14 cellular contexts compared by ENCODE assay signal in the genomic region with DNA sequence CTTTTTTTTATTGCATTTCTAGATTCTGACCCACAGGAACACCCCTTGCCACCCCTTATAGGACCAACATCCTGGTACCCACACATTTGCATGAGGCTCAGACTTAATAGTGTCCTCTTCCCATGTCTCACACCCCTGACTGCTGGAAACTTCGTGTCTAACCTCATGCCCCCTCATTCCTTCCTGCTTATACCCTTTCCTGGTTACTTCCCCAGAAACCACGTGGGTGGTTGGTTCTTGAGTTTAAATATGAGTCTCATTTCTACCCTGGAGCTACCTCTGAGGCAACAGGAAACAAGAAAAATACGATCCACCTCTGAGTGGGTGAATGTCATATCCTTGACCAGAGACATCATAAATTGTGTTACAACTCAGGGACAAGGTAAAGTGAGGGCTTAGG. TPM values are rescaled to one million over a fixed set of nuclear protein-coding genes. Genes with fewer than 3 reads are reported as not detected.
DNase-seq lines count a peak whose midpoint lies in the region; ATAC-seq lines count a peak whose summit lies in the region.
"Had no signal": no experiment of that assay in that cellular context is flagged by ENCODE, and none has a peak within 500 bp of the region (broad histone marks: within the 10 kb centered on the region; RNA-seq: fewer than 3 reads in every experiment).

No MANE protein-coding gene starts in this region.

- H3K9me3 Mint-ChIP-seq in activated CD8-positive, alpha-beta T cell treated with anti-CD3 and anti-CD28 coated beads, Interleukin-2, amount 10 ng/mL, durations not matched to agents 7 days and 5 days (ENCODE audit: insufficient read depth) = no peaks in the 10 kb centered on the region

- no peaks in the 10 kb centered on the region for H3K36me3 Mint-ChIP-seq in activated CD8-positive, alpha-beta T cell treated with anti-CD3 and anti-CD28 coated beads, Interleukin-2, amount 10 ng/mL, durations not matched to agents 7 days and 5 days (ENCODE audit: low read depth)

- POLR2A ChIA-PET in activated CD8-positive, alpha-beta T cell treated with anti-CD3 and anti-CD28 coated beads, Interleukin-2, amount 10 ng/mL, durations not matched to agents 7 days and 5 days (lab: Charles Lee) = no interaction called here

- CTCF ChIA-PET in activated CD8-positive, alpha-beta T cell treated with anti-CD3 and anti-CD28 coated beads, Interleukin-2, amount 10 ng/mL, durations not matched to agents 7 days and 5 days (lab: Charles Lee) = interaction anchor here (1.1 to 2.4 kb wide), 5 partner anchors 8 to 855 kb away, joined by 3 to 8 read pairs (median 6); no protein-coding TSS in a partner anchor

- peak; percentile 39 for DNase-seq in stimulated activated CD4-positive, alpha-beta T cell treated with anti-CD3 and anti-CD28 coated beads, Interleukin-15, amount 100 ng/mL, for 24 hours
- DNase-seq in stimulated activated CD4-positive, alpha-beta T cell treated with anti-CD3 and anti-CD28 coated beads, Interleukin-2, amount 100 ng/mL, for 48 hours = no peak
- peak; percentile 32 for DNase-seq in activated CD8-positive, alpha-beta T cell treated with anti-CD3 and anti-CD28 coated beads, Interleukin-2, amount 10 ng/mL, durations not matched to agents 7 days and 5 days
- peak; percentile 3 for DNase-seq in iris pigment epithelial cell (ENCODE audit: low read depth)
- DNase-seq in NCI-H446 (lab: John Stamatoyannopoulos, UW) = no peak
- no peak for DNase-seq in cerebellar nuclear complex (lab: John Stamatoyannopoulos, UW)
- DNase-seq: amygdala, hippocampal formation, NCI-H1930 had no signal

- H3K27ac Mint-ChIP-seq in activated CD8-positive, alpha-beta T cell treated with anti-CD3 and anti-CD28 coated beads, Interleukin-2, amount 10 ng/mL, durations not matched to agents 7 days and 5 days = peak overlapping the region; percentile 85

- peaks cover 36% of the 10 kb centered on the region for H3K4me1 Mint-ChIP-seq in activated CD8-positive, alpha-beta T cell treated with anti-CD3 and anti-CD28 coated beads, Interleukin-2, amount 10 ng/mL, durations not matched to agents 7 days and 5 days (ENCODE audit: low read depth)

- peak; percentile 20 for ATAC-seq in activated CD8-positive, alpha-beta T cell treated with anti-CD3 and anti-CD28 coated beads, Interleukin-2, amount 10 ng/mL, durations not matched to agents 7 days and 5 days
- no peak for ATAC-seq in HG03520 (IDR thresholded peaks at IDR 0.05; ENCODE audit: unreplicated experiment)
- ATAC-seq: GM12878 had no signal

- no peak overlapping the region for H3K4me3 Mint-ChIP-seq in activated CD8-positive, alpha-beta T cell treated with anti-CD3 and anti-CD28 coated beads, Interleukin-2, amount 10 ng/mL, durations not matched to agents 7 days and 5 days

- peaks cover 8% of the 10 kb centered on the region for H3K27me3 Mint-ChIP-seq in activated CD8-positive, alpha-beta T cell treated with anti-CD3 and anti-CD28 coated beads, Interleukin-2, amount 10 ng/mL, durations not matched to agents 7 days and 5 days (ENCODE audit: low read depth)

RNA-seq across cellular contexts. Expression of a gene that starts 1.6 kb away (rescaled TPM):
- total RNA-seq in activated CD8-positive, alpha-beta T cell treated with anti-CD3 and anti-CD28 coated beads, Interleukin-2, amount 10 ng/mL, durations not matched to agents 7 days and 5 days = not detected
- total RNA-seq: GM12878, kidney epithelial cell, NCI-H460, right atrium auricular region had no signal

Comparison
In these comparisons a context has a peak if more than half of its experiments do, and no peak if none do; other contexts are left out.
1. DNase-seq: peak in stimulated activated CD4-positive, alpha-beta T cell treated with anti-CD3 and anti-CD28 coated beads, Interleukin-15, amount 100 ng/mL, for 24 hours (single experiment), activated CD8-positive, alpha-beta T cell treated with anti-CD3 and anti-CD28 coated beads, Interleukin-2, amount 10 ng/mL, durations not matched to agents 7 days and 5 days (single experiment) and iris pigment epithelial cell (single experiment); none in stimulated activated CD4-positive, alpha-beta T cell treated with anti-CD3 and anti-CD28 coated beads, Interleukin-2, amount 100 ng/mL, for 48 hours (0 of 2), NCI-H446 (0 of 2) and cerebellar nuclear complex (0 of 2).